8 cellular contexts compared by ENCODE assay signal in the genomic region with DNA sequence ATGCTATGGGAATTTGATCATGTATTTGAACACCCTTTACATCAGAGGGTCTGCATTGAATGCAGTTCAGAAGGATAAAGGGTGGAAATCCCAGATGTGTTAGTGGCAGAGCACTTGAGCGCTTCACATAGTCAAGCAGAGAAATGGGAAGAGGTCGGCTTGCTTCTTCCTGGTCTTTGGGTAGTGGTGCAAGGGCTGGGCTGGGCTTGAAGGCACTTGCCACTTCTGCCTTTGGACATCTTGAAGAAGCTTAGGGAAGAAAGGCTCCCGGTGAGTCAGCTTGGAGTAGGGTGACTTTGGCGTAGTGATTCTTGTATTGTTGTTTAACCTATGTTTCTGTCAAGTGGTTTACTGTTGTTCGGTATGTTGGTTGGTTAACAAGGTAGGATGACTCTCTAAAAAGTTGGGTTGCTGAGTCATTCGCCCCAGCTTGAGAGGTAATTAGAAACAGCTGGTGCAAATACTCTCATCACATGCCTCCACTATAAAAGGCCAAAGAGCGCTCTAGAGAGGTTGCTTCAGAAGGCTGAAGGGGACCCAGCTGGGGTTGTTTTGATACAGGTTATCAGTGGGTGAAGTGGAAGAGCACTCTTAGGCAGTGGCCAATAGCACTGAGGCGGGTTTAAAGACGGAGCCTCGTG. TPM values are rescaled to one million over a fixed set of nuclear protein-coding genes. Genes with fewer than 3 reads are reported as not detected.
DNase-seq lines count a peak whose midpoint lies in the region; ATAC-seq and TF ChIP-seq lines count a peak whose summit lies in the region.

No MANE protein-coding gene starts in this region.

- H2AFZ ChIP-seq in parathyroid adenoma = no peak overlapping the region

- DNase-seq in GF-D8 (lab: John Stamatoyannopoulos, UW) (peak; percentile 73), H7 (peak; percentile 42), Kasumi-1 (lab: John Stamatoyannopoulos, UW) (peak; percentile 53 to 70), SHP77 (lab: John Stamatoyannopoulos, UW) (peak; percentile 59 to 66), Right ventricle myocardium superior (peak; percentile 73), NCI-H1930 (lab: John Stamatoyannopoulos, UW) (no peak)
- peak; percentile 45 for DNase-seq in activated naive CD4-positive, alpha-beta T cell treated with anti-CD3 and anti-CD28 coated beads, Interleukin-2, amount 50 U/mL, for 16 hours

- TF ChIP-seq CTCF in parathyroid adenoma (IDR thresholded peaks at IDR 0.05) = no peak

- peak overlapping the region; percentile 76 for H3K4me3 ChIP-seq in H7 (ENCODE audit: insufficient read depth, low read depth, low read length)
- H3K4me3 ChIP-seq in parathyroid adenoma (ENCODE audit: low read depth, low read length) = peak overlapping the region; percentile 75

- peak; percentile 24 for ATAC-seq in Right ventricle myocardium superior (ENCODE audit: poor library complexity)

- no peaks in the 10 kb centered on the region for H3K79me2 ChIP-seq in parathyroid adenoma

- no peaks in the 10 kb centered on the region for H3K9me3 ChIP-seq in parathyroid adenoma (ENCODE audit: control insufficient read depth, low read length)

- intact Hi-C loops in Right ventricle myocardium superior (cut with DNase I) = no loop called here

- H3K27me3 ChIP-seq in H7 (ENCODE audit: control insufficient read depth, insufficient read depth, low read length) (peaks cover 2% of the 10 kb centered on the region; the same call in 1 of the 2 replicates), parathyroid adenoma (ENCODE audit: control insufficient read depth, insufficient read depth, low read length) (no peaks in the 10 kb centered on the region)

- peak overlapping the region; percentile 91 for H3K4me2 ChIP-seq in parathyroid adenoma (ENCODE audit: low read length)

- H3K4me1 ChIP-seq in parathyroid adenoma = no peaks in the 10 kb centered on the region

- H3K27ac ChIP-seq in parathyroid adenoma = peak overlapping the region; percentile 53

- no peaks in the 10 kb centered on the region for H3K36me3 ChIP-seq in H7 (replicated peaks; ENCODE audit: control insufficient read depth, insufficient read depth, low read length)
- no peaks in the 10 kb centered on the region for H3K36me3 ChIP-seq in parathyroid adenoma (ENCODE audit: control insufficient read depth, insufficient read depth, low read length)

- no peak overlapping the region for H3K9ac ChIP-seq in parathyroid adenoma

RNA-seq across cellular contexts. Expression of a gene that starts 1.3 kb away (rescaled TPM):
- total RNA-seq in H7 (2014; rRNA removed; shearing (Covaris generic)) = 26.4 and 32.7 TPM in 2 replicates
- total RNA-seq in Right ventricle myocardium superior = 34.2 TPM

Comparison
In these comparisons a context has a peak if more than half of its experiments do, and no peak if none do; other contexts are left out.
1. DNase-seq: peak in GF-D8 (single experiment), H7 (single experiment), Kasumi-1 (2 of 2), SHP77 (2 of 2), activated naive CD4-positive, alpha-beta T cell treated with anti-CD3 and anti-CD28 coated beads, Interleukin-2, amount 50 U/mL, for 16 hours (single experiment) and Right ventricle myocardium superior (single experiment); none in NCI-H1930 (0 of 2).